16 cellular contexts compared by ENCODE assay signal in the genomic region with DNA sequence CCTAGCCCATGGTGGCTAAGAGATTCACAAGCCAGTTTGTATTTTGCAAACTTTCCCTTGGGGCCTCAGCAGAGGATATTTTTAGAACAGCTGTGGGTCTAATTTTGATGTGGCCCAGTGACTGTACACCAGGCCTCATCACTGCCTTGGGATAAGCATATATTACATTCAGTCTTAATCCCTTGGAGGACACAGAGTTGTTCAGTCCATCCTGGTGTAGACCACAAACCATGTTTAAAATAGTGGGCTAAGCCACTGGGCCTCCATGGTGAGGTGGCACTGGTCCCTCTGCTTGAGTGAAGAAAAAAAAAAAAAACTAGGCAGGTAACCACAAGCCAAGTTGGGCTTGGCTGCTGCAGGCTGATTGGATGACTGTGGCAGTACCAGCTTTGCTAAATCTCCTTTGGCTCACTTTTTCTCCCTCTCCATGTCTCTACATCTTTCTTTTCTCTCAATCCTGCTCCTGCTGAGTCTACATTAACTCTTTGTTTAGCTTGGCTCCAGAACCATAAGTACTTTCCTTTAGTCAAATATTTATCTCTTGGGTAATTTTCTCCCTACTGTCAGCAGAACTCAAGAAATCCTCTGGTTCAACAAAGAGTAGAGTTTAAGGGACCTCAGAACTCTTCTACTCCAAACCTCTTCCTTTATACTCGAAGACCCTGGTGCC.
DNase-seq lines count a peak whose midpoint lies in the region; ATAC-seq, FAIRE-seq and TF ChIP-seq lines count a peak whose summit lies in the region.
"Had no signal": no experiment of that assay in that cellular context is flagged by ENCODE, and none has a peak within 500 bp of the region (broad histone marks: within the 10 kb centered on the region; RNA-seq: fewer than 3 reads in every experiment).

No MANE protein-coding gene starts in this region.

- H3K27me3 ChIP-seq in ACC112 (ENCODE audit: insufficient read depth, low read length) = no peaks in the 10 kb centered on the region
- no peaks in the 10 kb centered on the region for H3K27me3 ChIP-seq in SJCRH30
- H3K27me3 ChIP-seq: esophagus squamous epithelium had no signal

- H3K4me3 ChIP-seq in ACC112 (ENCODE audit: low read depth, low read length) = no peak overlapping the region
- H3K4me3 ChIP-seq in SJCRH30 = no peak overlapping the region
- H3K4me3 ChIP-seq: esophagus squamous epithelium had no signal

- peaks cover 3% of the 10 kb centered on the region for H3K36me3 Mint-ChIP-seq in glutamatergic neuron (ENCODE audit: unreplicated experiment)

- no peaks in the 10 kb centered on the region for H3K27me3 Mint-ChIP-seq in glutamatergic neuron (ENCODE audit: unreplicated experiment)
- H3K27me3 Mint-ChIP-seq: activated B cell treated with CpG ODN at 0.5 μM for 24 hours; CD4-positive, alpha-beta T cell had no signal

- ATAC-seq in left ventricle myocardium superior (peak; percentile 89), HG03469 (IDR thresholded peaks at IDR 0.05; ENCODE audit: unreplicated experiment) (no peak)
- ATAC-seq: SK-N-SH treated with all-trans-retinoic acid at 6 μM for 48 hours had no signal

- no peaks in the 10 kb centered on the region for H3K4me1 Mint-ChIP-seq in glutamatergic neuron (ENCODE audit: low read depth, unreplicated experiment)

- H2AFZ ChIP-seq in ACC112 (ENCODE audit: low read length, unreplicated experiment) = no peak overlapping the region

- H3K79me2 ChIP-seq in ACC112 (ENCODE audit: control insufficient read depth, insufficient read depth, low read length, unreplicated experiment) = no peaks in the 10 kb centered on the region

- peaks cover 19% of the 10 kb centered on the region for H3K4me1 ChIP-seq in ACC112 (ENCODE audit: control insufficient read depth, insufficient read depth, low read length, unreplicated experiment)
- peaks cover 7% of the 10 kb centered on the region for H3K4me1 ChIP-seq in SJCRH30

- H3K4me3 Mint-ChIP-seq in glutamatergic neuron (ENCODE audit: unreplicated experiment) = no peak overlapping the region
- H3K4me3 Mint-ChIP-seq: activated B cell treated with CpG ODN at 0.5 μM for 24 hours; CD4-positive, alpha-beta T cell had no signal

- no peak overlapping the region for H3K27ac Mint-ChIP-seq in glutamatergic neuron (ENCODE audit: unreplicated experiment)
- H3K27ac Mint-ChIP-seq: activated B cell treated with CpG ODN at 0.5 μM for 24 hours; CD4-positive, alpha-beta T cell had no signal

- intact Hi-C loops in left ventricle myocardium superior (cut with micrococcal nuclease) = no loop called here

- H3K36me3 ChIP-seq in ACC112 (ENCODE audit: insufficient read depth, low read length) (no peaks in the 10 kb centered on the region), SJCRH30 (no peaks in the 10 kb centered on the region)
- H3K36me3 ChIP-seq: esophagus squamous epithelium had no signal

- TF ChIP-seq CTCF in glutamatergic neuron (IDR thresholded peaks at IDR 0.05; ENCODE audit: partially characterized antibody, unreplicated experiment) = no peak

- H3K27ac ChIP-seq in ACC112 (ENCODE audit: low read depth, low read length) (peak overlapping the region; percentile 63), SJCRH30 (no peak overlapping the region)
- H3K27ac ChIP-seq: HL-60 had no signal

- FAIRE-seq in GM19239 (lab: Jason Lieb, UNC) = peak; percentile 80
- FAIRE-seq: islet of Langerhans had no signal

- H3K9me3 ChIP-seq in SJCRH30 (replicated peaks) = no peaks in the 10 kb centered on the region
- H3K9me3 ChIP-seq: esophagus squamous epithelium had no signal

- no peak for DNase-seq in GM19239 (ENCODE audit: insufficient read length, low spot score)
- peak; percentile 56 to 77 for DNase-seq in SJCRH30
- no peak for DNase-seq in left ventricle myocardium superior
- DNase-seq in NCI-H1092 (lab: John Stamatoyannopoulos, UW) = no peak
- DNase-seq in glutamatergic neuron = no peak
- DNase-seq in DMS153 (lab: John Stamatoyannopoulos, UW) = no peak
- DNase-seq: activated B cell treated with CpG ODN at 0.5 μM for 24 hours; CD4-positive, alpha-beta T cell; esophagus squamous epithelium; NCI-H1092 treated with DMSO at 0.1 percent for 48 hours; stimulated activated CD4-positive, alpha-beta T cell treated with anti-CD3 and anti-CD28 coated beads, Interleukin-12 subunit alpha, Interleukin-12 subunit beta, amount 100 ng/mL, for 4 hours had no signal

- H3K9me3 Mint-ChIP-seq in glutamatergic neuron (ENCODE audit: unreplicated experiment) = peaks cover 2% of the 10 kb centered on the region
- H3K9me3 Mint-ChIP-seq: CD4-positive, alpha-beta T cell had no signal

Comparison
In these comparisons a context has a peak if more than half of its experiments do, and no peak if none do; other contexts are left out.
1. DNase-seq: peak in SJCRH30 (2 of 2); none in GM19239 (single experiment), left ventricle myocardium superior (single experiment), NCI-H1092 (single experiment), glutamatergic neuron (single experiment) and DMS153 (single experiment).